Comparison of ENCODE assay signal across 26 cellular contexts in genomic region chr10:52300599-52301277, GRCh38. TPM values are rescaled to one million over a fixed set of nuclear protein-coding genes. Genes with fewer than 3 reads are reported as not detected.
DNase-seq lines count a peak whose midpoint lies in the region; ATAC-seq, FAIRE-seq and TF ChIP-seq lines count a peak whose summit lies in the region.
"Had no signal": no experiment of that assay in that cellular context is flagged by ENCODE, and none has a peak within 500 bp of the region (broad histone marks: within the 10 kb centered on the region; RNA-seq: fewer than 3 reads in every experiment).

No MANE protein-coding gene starts in this region.

- intact Hi-C loops in PC-3 (cut with micrococcal nuclease), result no loop called here

- no peaks in the 10 kb centered on the region for H3K79me2 ChIP-seq in PC-3 (ENCODE audit: low read length)
- no peaks in the 10 kb centered on the region for H3K79me2 ChIP-seq in neural cell (replicated peaks; ENCODE audit: insufficient read depth, low read length)

- TF ChIP-seq CTCF in 22Rv1 (IDR thresholded peaks at IDR 0.05) (no peak), PC-3 (conservative IDR thresholded peaks at IDR 0.05; ENCODE audit: low read depth, low read length) (no peak), endodermal cell (conservative IDR thresholded peaks at IDR 0.05) (no peak), neural cell (IDR thresholded peaks at IDR 0.05; ENCODE audit: poor library complexity, severe bottlenecking) (no peak)

- H3K4me3 ChIP-seq in PC-3 (ENCODE audit: low read length), result no peak overlapping the region
- no peak overlapping the region for H3K4me3 ChIP-seq in endodermal cell (ENCODE audit: low read length)
- no peak overlapping the region for H3K4me3 ChIP-seq in neural cell (ENCODE audit: low read length)
- H3K4me3 ChIP-seq: A549; BLaER1 treated with 17β-estradiol and CSF1 and Interleukin-3, amounts not matched to agents 10 nM and 100 nM; GM23248 had no signal

- no peaks in the 10 kb centered on the region for H4K20me1 ChIP-seq in PC-3 (ENCODE audit: low read length)
- H4K20me1 ChIP-seq in neural cell (ENCODE audit: insufficient read depth), result no peaks in the 10 kb centered on the region
- H4K20me1 ChIP-seq: BLaER1 treated with 17β-estradiol and CSF1 and Interleukin-3, amounts not matched to agents 10 nM and 100 nM had no signal

- peaks cover 2% of the 10 kb centered on the region for H3K9me3 Mint-ChIP-seq in endodermal cell

- POLR2A ChIA-PET in PC-3 (lab: Charles Lee; ENCODE audit: unreplicated experiment), result interaction anchor here (0.6 kb wide), 1 partner anchor 39 kb away, joined by 7 read pairs; no protein-coding TSS in a partner anchor

- no peaks in the 10 kb centered on the region for H3F3A ChIP-seq in PC-3 (ENCODE audit: low read length, unreplicated experiment)
- H3F3A ChIP-seq in neural cell (ENCODE audit: insufficient read depth, low read length, poor library complexity, severe bottlenecking), result no peaks in the 10 kb centered on the region

- H3K9me3 ChIP-seq in PC-3 (ENCODE audit: low read length), result no peaks in the 10 kb centered on the region
- peaks cover 10% of the 10 kb centered on the region for H3K9me3 ChIP-seq in endodermal cell (ENCODE audit: control insufficient read depth, low read length)
- no peaks in the 10 kb centered on the region for H3K9me3 ChIP-seq in neural cell (ENCODE audit: low read length)
- H3K9me3 ChIP-seq: A549; BE2C; BLaER1 treated with 17β-estradiol and CSF1 and Interleukin-3, amounts not matched to agents 10 nM and 100 nM had no signal

- TF ChIP-seq RAD21 in neural cell (conservative IDR thresholded peaks at IDR 0.05), result no peak

- WGBS in endodermal cell (ENCODE audit: insufficient coverage in 1 of 2, insufficient read length in 1 of 2), 2 experiments, result 92 to 96% methylated on average over 4 of the region's 4 CpGs

- H3K4me1 ChIP-seq in PC-3 (ENCODE audit: insufficient read depth, low read length), result peaks cover 8% of the 10 kb centered on the region; the same call in 1 of the 2 replicates
- H3K4me1 ChIP-seq in endodermal cell (ENCODE audit: control insufficient read depth, insufficient read depth, low read length), result no peaks in the 10 kb centered on the region
- H3K4me1 ChIP-seq: A549; BE2C; BLaER1 treated with 17β-estradiol and CSF1 and Interleukin-3, amounts not matched to agents 10 nM and 100 nM had no signal

- H3K36me3 ChIP-seq in PC-3 (ENCODE audit: low read depth, low read length) (no peaks in the 10 kb centered on the region), endodermal cell (ENCODE audit: control insufficient read depth, insufficient read depth, low read length) (no peaks in the 10 kb centered on the region), neural cell (ENCODE audit: insufficient read depth, low read length) (no peaks in the 10 kb centered on the region)
- H3K36me3 ChIP-seq: BE2C; BLaER1 treated with 17β-estradiol and CSF1 and Interleukin-3, amounts not matched to agents 10 nM and 100 nM had no signal

- no peak overlapping the region for H3K4me2 ChIP-seq in PC-3 (ENCODE audit: low read length)
- H3K4me2 ChIP-seq in neural cell (ENCODE audit: low read length), result no peak overlapping the region
- H3K4me2 ChIP-seq: A549; BLaER1 treated with 17β-estradiol and CSF1 and Interleukin-3, amounts not matched to agents 10 nM and 100 nM had no signal

- H3K9ac ChIP-seq in PC-3 (ENCODE audit: low read length) (no peak overlapping the region), endodermal cell (ENCODE audit: extremely low read depth, low read length, poor library complexity, severe bottlenecking) (no peak overlapping the region), neural cell (ENCODE audit: low read length) (no peak overlapping the region)
- H3K9ac ChIP-seq: BLaER1 treated with 17β-estradiol and CSF1 and Interleukin-3, amounts not matched to agents 10 nM and 100 nM; GM23248 had no signal

- H3K27ac ChIP-seq in 22Rv1 (peak overlapping the region; percentile 32), PC-3 (ENCODE audit: low read length) (no peak overlapping the region), endodermal cell (ENCODE audit: low read depth, low read length) (no peak overlapping the region), neural cell (ENCODE audit: low read length) (no peak overlapping the region)
- H3K27ac ChIP-seq: A549; BLaER1 treated with 17β-estradiol and CSF1 and Interleukin-3, amounts not matched to agents 10 nM and 100 nM; GM23248 had no signal

- no peak for FAIRE-seq in GM12891 (lab: Jason Lieb, UNC)
- FAIRE-seq: A549, D721Med, GM19239, H1 had no signal

- no peaks in the 10 kb centered on the region for H3K27me3 Mint-ChIP-seq in endodermal cell (ENCODE audit: insufficient read depth)
- H3K27me3 Mint-ChIP-seq: CD4-positive, alpha-beta T cell; CD8-positive, alpha-beta memory T cell had no signal

- peak; percentile 71 for TF ChIP-seq EP300 in neural cell (conservative IDR thresholded peaks at IDR 0.05; ENCODE audit: poor library complexity, severe bottlenecking)

- no peaks in the 10 kb centered on the region for H3K4me1 Mint-ChIP-seq in endodermal cell
- H3K4me1 Mint-ChIP-seq: CD14-positive monocyte; CD8-positive, alpha-beta memory T cell had no signal

- H3K27me3 ChIP-seq in PC-3 (ENCODE audit: low read length), result no peaks in the 10 kb centered on the region
- H3K27me3 ChIP-seq in endodermal cell (ENCODE audit: control insufficient read depth, insufficient read depth, low read length, poor library complexity, severe bottlenecking), result no peaks in the 10 kb centered on the region
- no peaks in the 10 kb centered on the region for H3K27me3 ChIP-seq in neural cell (ENCODE audit: insufficient read depth, low read depth, low read length)
- H3K27me3 ChIP-seq: BE2C; BLaER1 treated with 17β-estradiol and CSF1 and Interleukin-3, amounts not matched to agents 10 nM and 100 nM had no signal

- ATAC-seq in PC-3 (peak; percentile 92), HG03571 (IDR thresholded peaks at IDR 0.05; ENCODE audit: unreplicated experiment) (no peak)
- ATAC-seq: A549 had no signal

- H3K27ac Mint-ChIP-seq in endodermal cell, result no peak overlapping the region
- H3K27ac Mint-ChIP-seq: CD14-positive monocyte; CD4-positive, alpha-beta T cell; CD8-positive, alpha-beta memory T cell had no signal

- H3K4me3 Mint-ChIP-seq in endodermal cell, result no peak overlapping the region
- H3K4me3 Mint-ChIP-seq: CD14-positive monocyte; CD4-positive, alpha-beta T cell; CD8-positive, alpha-beta memory T cell had no signal

- DNase-seq in PC-3, result peak; percentile 61
- DNase-seq in endodermal cell, result peak; percentile 37
- no peak for DNase-seq in stimulated activated CD4-positive, alpha-beta T cell treated with anti-CD3 and anti-CD28 coated beads, Interleukin-4, amount 100 ng/mL, for 4 hours
- no peak for DNase-seq in GDM1 (lab: John Stamatoyannopoulos, UW)
- DNase-seq in GM12891 (ENCODE audit: insufficient read length, low spot score), result no peak
- DNase-seq: 8988T; ACHN; AML-193; BE2C; CD4-positive, alpha-beta T cell; CD8-positive, alpha-beta memory T cell; DMS 273 treated with DMSO at 0.1 percent for 48 hours; DMS79; EL; GM23248; H7; HCEC 1CT had no signal

- CTCF ChIA-PET in PC-3 (lab: Charles Lee), result no interaction called here

- no TSS peak for BruUV-seq in PC-3 (replicated peaks; lab: Mats Ljungman, UMichigan)

- H2AFZ ChIP-seq in PC-3 (ENCODE audit: low read length) (no peak overlapping the region), neural cell (ENCODE audit: low read depth, low read length) (no peak overlapping the region)
- H2AFZ ChIP-seq: GM23248 had no signal

- no peaks in the 10 kb centered on the region for H3K36me3 Mint-ChIP-seq in endodermal cell (ENCODE audit: low read depth)
- H3K36me3 Mint-ChIP-seq: CD14-positive monocyte; CD8-positive, alpha-beta memory T cell had no signal

- no peaks in the 10 kb centered on the region for H3K9me2 ChIP-seq in PC-3 (replicated peaks; ENCODE audit: low read length)
- H3K9me2 ChIP-seq in neural cell (ENCODE audit: insufficient read depth, low read length), result no peaks in the 10 kb centered on the region

- no peak for TF ChIP-seq POLR2A in GM12891 (IDR thresholded peaks at IDR 0.05; ENCODE audit: low read depth, low read length)

TF ChIP-seq in neural cell, 6 proteins besides CTCF, POLR2A, EP300 and RAD21:
- TF ChIP-seq TAF1 (IDR thresholded peaks at IDR 0.05; ENCODE audit: low read depth) (no peak), SMC3 (conservative IDR thresholded peaks at IDR 0.05; ENCODE audit: poor library complexity) (no peak), POLR2AphosphoS5 (IDR thresholded peaks at IDR 0.05) (peak; percentile 60)

TF ChIP-seq in GM12891, 5 proteins besides CTCF, POLR2A, EP300 and RAD21:
- no peak for TF ChIP-seq SPI1 (IDR thresholded peaks at IDR 0.05; ENCODE audit: low read depth, low read length)
- TF ChIP-seq POU2F2 (IDR thresholded peaks at IDR 0.05; ENCODE audit: low read depth, low read length), result no peak
- no peak for TF ChIP-seq TAF1 (IDR thresholded peaks at IDR 0.05; ENCODE audit: low read depth, low read length)
- TF ChIP-seq PAX5 (IDR thresholded peaks at IDR 0.05; ENCODE audit: insufficient read depth, low read length, severe bottlenecking), result no peak
- TF ChIP-seq POLR2AphosphoS5 (IDR thresholded peaks at IDR 0.05; ENCODE audit: low read depth, low read length), result no peak

RNA-seq across cellular contexts. Expression of gene DKK1, which starts 13.3 kb away (rescaled TPM):
- total RNA-seq in PC-3 (2014; rRNA removed) (1,187 and 1,592 TPM in 2 replicates), endodermal cell (10 to 100 TPM; 12.0 to 28.9 TPM)
- polyA plus RNA-seq in endodermal cell (2013, experiment 1 of 2), result 62.6 TPM
- 53.1 TPM for polyA plus RNA-seq in endodermal cell (2013, experiment 2 of 2)
- polyA plus RNA-seq in neural cell, result 0.12 TPM in 1 of 2 replicates, not detected in the other
- polyA minus RNA-seq in neural cell, result not detected in 2 replicates
- not detected for polyA plus RNA-seq in GM12891 (2012; ENCODE audit: low read depth, missing spikeins)
- total RNA-seq: CD4-positive, alpha-beta T cell; CD8-positive, alpha-beta memory T cell had no signal
- polyA plus RNA-seq: CD14-positive monocyte; CD8-positive, alpha-beta memory T cell had no signal

Comparison
In these comparisons a context has a peak if more than half of its experiments do, and no peak if none do; other contexts are left out.
1. DNase-seq: peak in PC-3 (single experiment) and endodermal cell (single experiment); none in stimulated activated CD4-positive, alpha-beta T cell treated with anti-CD3 and anti-CD28 coated beads, Interleukin-4, amount 100 ng/mL, for 4 hours (0 of 2), GDM1 (single experiment) and GM12891 (single experiment).
2. RNA of gene DKK1, which starts 13.3 kb away (total RNA-seq): 1,187 to 1,592 TPM in PC-3; 12.0 to 28.9 TPM in endodermal cell; every median in the first group is over 10 times any median in the second.